Comparison of ENCODE assay signal across 8 cellular contexts in the genomic region with DNA sequence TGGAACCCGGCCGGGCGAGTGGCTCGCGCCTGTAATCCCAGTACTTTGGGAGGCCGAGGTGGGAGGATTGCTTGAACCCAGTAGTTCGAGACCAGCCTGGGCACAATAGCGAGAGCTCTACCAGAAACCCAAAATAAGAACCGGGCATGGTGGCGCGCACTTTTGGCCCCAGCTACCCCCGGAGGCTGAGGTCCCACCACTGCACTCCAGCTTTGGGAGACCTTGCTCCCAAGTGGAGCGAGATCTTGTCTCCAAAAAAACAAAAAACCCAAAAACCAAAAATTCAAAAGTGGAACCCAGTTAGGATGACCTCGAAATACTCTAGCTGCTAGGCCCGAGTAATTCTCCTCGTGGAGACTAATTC. TPM values are rescaled to one million over a fixed set of nuclear protein-coding genes. Genes with fewer than 3 reads are reported as not detected.
DNase-seq lines count a peak whose midpoint lies in the region; ATAC-seq and TF ChIP-seq lines count a peak whose summit lies in the region.

No MANE protein-coding gene starts in this region.

- no peaks in the 10 kb centered on the region for H4K20me1 ChIP-seq in MM.1S (ENCODE audit: insufficient read depth, low read length)

- no peaks in the 10 kb centered on the region for H3K9me2 ChIP-seq in MM.1S (replicated peaks; ENCODE audit: insufficient read depth, low read length)

- H3K9ac ChIP-seq in MM.1S (ENCODE audit: low read length) (peak overlapping the region; percentile 94; the same call in 1 of the 2 replicates), duodenal mucosa (ENCODE audit: low read depth in 1 of 2, low read length in 2 of 2) (peak overlapping the region; percentile 72 to 95)

- H2AFZ ChIP-seq in MM.1S (ENCODE audit: low read length), result peak overlapping the region; percentile 70

- H3K4me1 ChIP-seq in MM.1S (ENCODE audit: low read length) (0 out of 2 replicates have a peak, but pooled peaks cover 5% of the 10 kb centered on the region), duodenal mucosa (ENCODE audit: control insufficient read depth in 1 of 2, insufficient read depth in 2 of 2, low read length in 2 of 2) (peaks cover 14 to 21% of the 10 kb centered on the region in 2 donors), foreskin keratinocyte (peaks cover 11% of the 10 kb centered on the region)

- peak overlapping the region; percentile 99 for H3K27ac Mint-ChIP-seq in nephron progenitor cell

- TF ChIP-seq CTCF in C4-2B (conservative IDR thresholded peaks at IDR 0.05), result no peak
- TF ChIP-seq CTCF in MM.1S (IDR thresholded peaks at IDR 0.05; ENCODE audit: low read length), result no peak
- TF ChIP-seq CTCF in nephron progenitor cell (IDR thresholded peaks at IDR 0.05), result no peak
- no peak for TF ChIP-seq CTCF in foreskin keratinocyte (conservative IDR thresholded peaks at IDR 0.05)

- H3K79me2 ChIP-seq in MM.1S (ENCODE audit: low read length), result peaks cover 16% of the 10 kb centered on the region

- no peak for DNase-seq in MM.1S
- no peak for DNase-seq in nephron progenitor cell
- no peak for DNase-seq in foreskin keratinocyte
- no peak for DNase-seq in NCI-H2081 (lab: John Stamatoyannopoulos, UW)
- no peak for DNase-seq in stimulated activated CD4-positive, alpha-beta T cell treated with anti-CD3 and anti-CD28 coated beads, Interleukin-15, amount 100 ng/mL, for 24 hours
- DNase-seq in activated CD4-positive, alpha-beta T cell treated with anti-CD3 and anti-CD28 coated beads for 48 hours, result no peak

- no peaks in the 10 kb centered on the region for H3F3A ChIP-seq in MM.1S (ENCODE audit: insufficient read depth, low read length)

- no peaks in the 10 kb centered on the region for H3K9me3 ChIP-seq in MM.1S (replicated peaks; ENCODE audit: insufficient read depth, low read length)
- H3K9me3 ChIP-seq in duodenal mucosa (ENCODE audit: control insufficient read depth in 1 of 2, low read length in 2 of 2), result no peaks in the 10 kb centered on the region

- H3K27ac ChIP-seq in C4-2B, result peak overlapping the region; percentile 93
- no peak overlapping the region for H3K27ac ChIP-seq in MM.1S (ENCODE audit: low read length)
- H3K27ac ChIP-seq in duodenal mucosa (ENCODE audit: low read depth, low read length), result peak overlapping the region; percentile 97
- H3K27ac ChIP-seq in foreskin keratinocyte, result no peak overlapping the region

- no peaks in the 10 kb centered on the region for H3K36me3 ChIP-seq in MM.1S (replicated peaks; ENCODE audit: insufficient read depth, low read length)
- H3K36me3 ChIP-seq in duodenal mucosa (ENCODE audit: control insufficient read depth in 1 of 2, insufficient read depth in 2 of 2, low read length in 2 of 2), result peaks cover 0 to 21% of the 10 kb centered on the region in 2 donors

- H3K36me3 Mint-ChIP-seq in nephron progenitor cell (ENCODE audit: low read depth), result peaks cover 33% of the 10 kb centered on the region

- H3K27me3 Mint-ChIP-seq in nephron progenitor cell (ENCODE audit: low read depth, poor library complexity), result no peaks in the 10 kb centered on the region

- no peak for ATAC-seq in foreskin keratinocyte

- H3K4me2 ChIP-seq in MM.1S (ENCODE audit: low read depth, low read length), result peak overlapping the region; percentile 87; the same call in 1 of the 2 replicates

- H3K27me3 ChIP-seq in MM.1S (replicated peaks; ENCODE audit: insufficient read depth, low read length), result no peaks in the 10 kb centered on the region
- no peaks in the 10 kb centered on the region for H3K27me3 ChIP-seq in duodenal mucosa (ENCODE audit: control insufficient read depth in 1 of 2, insufficient read depth in 2 of 2, low read length in 2 of 2)
- H3K27me3 ChIP-seq in foreskin keratinocyte, result no peaks in the 10 kb centered on the region

- H3K9me3 Mint-ChIP-seq in nephron progenitor cell, result no peaks in the 10 kb centered on the region

- peak overlapping the region; percentile 92 for H3K4me3 Mint-ChIP-seq in nephron progenitor cell

- H3K4me3 ChIP-seq in MM.1S (ENCODE audit: low read length) (peak overlapping the region; percentile 74), duodenal mucosa (ENCODE audit: low read depth in 1 of 2, low read length in 2 of 2) (peak overlapping the region; percentile 79 to 98)

- H3K4me1 Mint-ChIP-seq in nephron progenitor cell, result peaks cover 33% of the 10 kb centered on the region

RNA-seq across cellular contexts. Expression of a gene that starts 0.8 kb away (rescaled TPM):
- 64.5 and 74.3 TPM in 2 replicates for total RNA-seq in foreskin keratinocyte
- 91.3 and 98.4 TPM in 2 replicates for polyA plus RNA-seq in foreskin keratinocyte

RNA-seq across cellular contexts. Expression of a gene that starts 20.4 kb away (rescaled TPM):
- 118 and 119 TPM in 2 replicates for total RNA-seq in foreskin keratinocyte
- polyA plus RNA-seq in foreskin keratinocyte, result 68.8 and 75.9 TPM in 2 replicates

RNA-seq across cellular contexts. Expression of a gene that starts 26.5 kb away (rescaled TPM):
- total RNA-seq in foreskin keratinocyte, result 0.07 TPM in 1 of 2 replicates, not detected in the other
- polyA plus RNA-seq in foreskin keratinocyte, result 0.07 TPM in 1 of 2 replicates, not detected in the other

RNA-seq across cellular contexts. Expression of a gene that starts 55.5 kb away (rescaled TPM):
- total RNA-seq in foreskin keratinocyte, result 15.8 and 18.2 TPM in 2 replicates
- polyA plus RNA-seq in foreskin keratinocyte, result 13.8 and 17.9 TPM in 2 replicates

Comparison
In these comparisons a context has a peak if more than half of its experiments do, and no peak if none do; other contexts are left out.
1. H3K27ac ChIP-seq: peak in C4-2B (single experiment) and duodenal mucosa (single experiment); none in MM.1S (single experiment) and foreskin keratinocyte (single experiment).